Comparison of ENCODE assay signal across 25 cellular contexts in the genomic region with DNA sequence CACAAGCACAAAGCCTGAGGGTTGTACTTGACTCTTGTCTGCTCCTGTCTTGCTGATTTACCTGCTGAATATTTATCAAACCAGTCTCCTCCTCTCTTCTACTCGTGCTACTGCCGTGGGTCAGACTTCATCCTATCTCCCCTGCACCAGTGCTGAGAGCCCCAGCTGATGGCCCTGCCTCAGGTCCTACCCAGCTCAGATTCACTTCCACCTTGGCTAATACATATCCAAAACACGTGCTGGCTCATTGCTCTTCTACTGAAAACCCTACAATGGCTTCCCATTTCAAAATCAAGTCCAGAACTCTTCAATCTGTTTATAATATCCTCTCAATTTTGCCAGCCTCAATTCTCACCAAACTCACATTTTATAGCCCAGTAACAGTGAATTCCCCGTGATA. TPM values are rescaled to one million over a fixed set of nuclear protein-coding genes. Genes with fewer than 3 reads are reported as not detected.
A peak's percentile ranks its signal among the peaks of the same experiment; 100 is the strongest.
DNase-seq lines count a peak whose midpoint lies in the region; ATAC-seq and TF ChIP-seq lines count a peak whose summit lies in the region.
"Had no signal": no experiment of that assay in that cellular context is flagged by ENCODE, and none has a peak within 500 bp of the region (broad histone marks: within the 10 kb centered on the region; RNA-seq: fewer than 3 reads in every experiment).

No MANE protein-coding gene starts in this region.

- H3K4me1 Mint-ChIP-seq in memory B cell, result peaks cover 55% of the 10 kb centered on the region

- no peaks in the 10 kb centered on the region for H3K9me3 Mint-ChIP-seq in memory B cell
- H3K9me3 Mint-ChIP-seq: activated CD4-positive, alpha-beta memory T cell treated with anti-CD3 and anti-CD28 coated beads for 36 hours; naive thymus-derived CD8-positive, alpha-beta T cell had no signal

- H3K27ac ChIP-seq in DOHH2 (ENCODE audit: low read depth, low read length) (no peak overlapping the region), SU-DHL-6 (ENCODE audit: low read depth, low read length) (peak overlapping the region; percentile 21)
- H3K27ac ChIP-seq: BLaER1 treated with 17β-estradiol and CSF1 and Interleukin-3, amounts not matched to agents 10 nM and 100 nM; GM23248; WERI-Rb-1 had no signal

- peaks cover 4% of the 10 kb centered on the region; the same call in 1 of the 2 replicates for H3K9me3 ChIP-seq in DOHH2 (ENCODE audit: control insufficient read depth, insufficient read depth, low read length)
- 0 out of 2 replicates have a peak, but pooled peaks cover 7% of the 10 kb centered on the region for H3K9me3 ChIP-seq in SU-DHL-6 (ENCODE audit: insufficient read depth, low read length)

- H3K36me3 Mint-ChIP-seq in memory B cell, result peaks cover 11% of the 10 kb centered on the region

- no peak for TF ChIP-seq CTCF in DOHH2 (IDR thresholded peaks at IDR 0.05; ENCODE audit: low read depth, low read length, poor library complexity, severe bottlenecking)
- no peak for TF ChIP-seq CTCF in SU-DHL-6 (IDR thresholded peaks at IDR 0.05; ENCODE audit: insufficient read depth, low read length, poor library complexity, severe bottlenecking)
- no peak for TF ChIP-seq CTCF in GM13977 (IDR thresholded peaks at IDR 0.05; ENCODE audit: extremely low read depth, insufficient read depth, missing control alignments)

- no peaks in the 10 kb centered on the region for H3K27me3 Mint-ChIP-seq in memory B cell
- H3K27me3 Mint-ChIP-seq: activated CD4-positive, alpha-beta memory T cell treated with anti-CD3 and anti-CD28 coated beads for 36 hours; brain; naive thymus-derived CD8-positive, alpha-beta T cell; type B pancreatic cell had no signal

- ATAC-seq in GM21367 (IDR thresholded peaks at IDR 0.05; ENCODE audit: unreplicated experiment), result peak; percentile 42
- peak; percentile 73 for ATAC-seq in memory B cell (ENCODE audit: low read depth)
- ATAC-seq in left lobe of liver, result no peak
- ATAC-seq: naive thymus-derived CD8-positive, alpha-beta T cell had no signal

- H3K4me2 ChIP-seq in DOHH2 (ENCODE audit: low read length) (peak overlapping the region; percentile 37), SU-DHL-6 (ENCODE audit: low read depth, low read length, poor library complexity, severe bottlenecking) (peak overlapping the region; percentile 23)

- H3K27ac Mint-ChIP-seq in memory B cell, result peak overlapping the region; percentile 70
- H3K27ac Mint-ChIP-seq: activated CD4-positive, alpha-beta memory T cell treated with anti-CD3 and anti-CD28 coated beads for 36 hours; brain; type B pancreatic cell had no signal

- H3K27me3 ChIP-seq in DOHH2 (ENCODE audit: control insufficient read depth, low read length), result no peaks in the 10 kb centered on the region
- H3K27me3 ChIP-seq in SU-DHL-6 (ENCODE audit: low read length), result no peaks in the 10 kb centered on the region
- H3K27me3 ChIP-seq: BLaER1 treated with 17β-estradiol and CSF1 and Interleukin-3, amounts not matched to agents 10 nM and 100 nM had no signal

- no peak overlapping the region for H3K4me3 ChIP-seq in DOHH2 (ENCODE audit: low read length)
- no peak overlapping the region for H3K4me3 ChIP-seq in SU-DHL-6 (ENCODE audit: insufficient read depth, low read length, poor library complexity, severe bottlenecking)
- H3K4me3 ChIP-seq: BLaER1 treated with 17β-estradiol and CSF1 and Interleukin-3, amounts not matched to agents 10 nM and 100 nM; GM23248 had no signal

- DNase-seq in memory B cell (ENCODE audit: low spot score in 2 of 2) (no peak), left lobe of liver (ENCODE audit: low spot score) (no peak), NCI-H2227 (lab: John Stamatoyannopoulos, UW; ENCODE audit: unreplicated experiment) (no peak), GM13977 (ENCODE audit: low spot score) (no peak), HCEC 1CT (no peak)
- DNase-seq: activated CD4-positive, alpha-beta memory T cell treated with anti-CD3 and anti-CD28 coated beads for 36 hours; activated effector memory CD4-positive, alpha-beta T cell treated with Interleukin-2 at 50 U/mL for 16 hours; GM23248; IMR-90; kidney glomerular epithelial cell; mesenchymal stem cell; naive thymus-derived CD8-positive, alpha-beta T cell; NCI-H1417 treated with DMSO at 0.1 percent for 48 hours; NCI-H526; retina; RPMI8226; stimulated activated CD4-positive, alpha-beta T cell treated with anti-CD3 and anti-CD28 coated beads, Interleukin-2, amount 100 ng/mL, for 48 hours; stimulated activated naive CD8-positive, alpha-beta T cell treated with anti-CD3 and anti-CD28 coated beads, Interleukin-15, Interleukin-2, amounts not matched to agents 100 U/mL and 50 U/mL, for 24 hours; WERI-Rb-1 had no signal

- H3K9me2 ChIP-seq in DOHH2 (replicated peaks; ENCODE audit: control insufficient read depth, low read length), result no peaks in the 10 kb centered on the region
- H3K9me2 ChIP-seq in SU-DHL-6 (replicated peaks; ENCODE audit: insufficient read depth, low read length), result no peaks in the 10 kb centered on the region

- H4K20me1 ChIP-seq in DOHH2 (ENCODE audit: control insufficient read depth, insufficient read depth, low read depth, low read length), result peaks cover 28% of the 10 kb centered on the region
- H4K20me1 ChIP-seq in SU-DHL-6 (ENCODE audit: low read depth, low read length), result 0 out of 2 replicates have a peak, but pooled peaks cover 7% of the 10 kb centered on the region
- H4K20me1 ChIP-seq: BLaER1 treated with 17β-estradiol and CSF1 and Interleukin-3, amounts not matched to agents 10 nM and 100 nM had no signal

- in situ Hi-C loops in GM13977 (cut with MboI; ENCODE audit: low pct_unique_long_range_greater_than_20kb, low sequenced_read_pairs, unreplicated experiment), result no loop called here

- H3K36me3 ChIP-seq in DOHH2 (ENCODE audit: control insufficient read depth, low read length), result peaks cover 61% of the 10 kb centered on the region
- peaks cover 6% of the 10 kb centered on the region; the same call in 1 of the 2 replicates for H3K36me3 ChIP-seq in SU-DHL-6 (ENCODE audit: low read length)
- H3K36me3 ChIP-seq: WERI-Rb-1 had no signal

- H3K9ac ChIP-seq in SU-DHL-6 (ENCODE audit: low read length), result no peak overlapping the region
- H3K9ac ChIP-seq: BLaER1 treated with 17β-estradiol and CSF1 and Interleukin-3, amounts not matched to agents 10 nM and 100 nM; GM23248 had no signal

- H2AFZ ChIP-seq in SU-DHL-6 (ENCODE audit: low read depth, low read length, severe bottlenecking), result no peak overlapping the region
- H2AFZ ChIP-seq: GM23248 had no signal

- H3K79me2 ChIP-seq in DOHH2 (ENCODE audit: control insufficient read depth, low read length) (peaks cover 99% of the 10 kb centered on the region), SU-DHL-6 (ENCODE audit: insufficient read depth, low read length) (peaks cover 100% of the 10 kb centered on the region)

- H3F3A ChIP-seq in DOHH2 (ENCODE audit: control insufficient read depth, insufficient read depth), result no peaks in the 10 kb centered on the region
- H3F3A ChIP-seq in SU-DHL-6 (ENCODE audit: insufficient read depth), result 0 out of 2 replicates have a peak, but pooled peaks cover 1% of the 10 kb centered on the region

- no peak overlapping the region for H3K4me3 Mint-ChIP-seq in memory B cell
- H3K4me3 Mint-ChIP-seq: activated CD4-positive, alpha-beta memory T cell treated with anti-CD3 and anti-CD28 coated beads for 36 hours; brain; type B pancreatic cell had no signal

- H3K4me1 ChIP-seq in DOHH2 (ENCODE audit: control insufficient read depth, low read length), result peaks cover 87% of the 10 kb centered on the region

RNA-seq across cellular contexts. Expression of a gene that starts 48.3 kb away (rescaled TPM):
- total RNA-seq in left lobe of liver, result 8.8 TPM
